Comparison of ENCODE assay signal across 9 cellular contexts in the genomic region with DNA sequence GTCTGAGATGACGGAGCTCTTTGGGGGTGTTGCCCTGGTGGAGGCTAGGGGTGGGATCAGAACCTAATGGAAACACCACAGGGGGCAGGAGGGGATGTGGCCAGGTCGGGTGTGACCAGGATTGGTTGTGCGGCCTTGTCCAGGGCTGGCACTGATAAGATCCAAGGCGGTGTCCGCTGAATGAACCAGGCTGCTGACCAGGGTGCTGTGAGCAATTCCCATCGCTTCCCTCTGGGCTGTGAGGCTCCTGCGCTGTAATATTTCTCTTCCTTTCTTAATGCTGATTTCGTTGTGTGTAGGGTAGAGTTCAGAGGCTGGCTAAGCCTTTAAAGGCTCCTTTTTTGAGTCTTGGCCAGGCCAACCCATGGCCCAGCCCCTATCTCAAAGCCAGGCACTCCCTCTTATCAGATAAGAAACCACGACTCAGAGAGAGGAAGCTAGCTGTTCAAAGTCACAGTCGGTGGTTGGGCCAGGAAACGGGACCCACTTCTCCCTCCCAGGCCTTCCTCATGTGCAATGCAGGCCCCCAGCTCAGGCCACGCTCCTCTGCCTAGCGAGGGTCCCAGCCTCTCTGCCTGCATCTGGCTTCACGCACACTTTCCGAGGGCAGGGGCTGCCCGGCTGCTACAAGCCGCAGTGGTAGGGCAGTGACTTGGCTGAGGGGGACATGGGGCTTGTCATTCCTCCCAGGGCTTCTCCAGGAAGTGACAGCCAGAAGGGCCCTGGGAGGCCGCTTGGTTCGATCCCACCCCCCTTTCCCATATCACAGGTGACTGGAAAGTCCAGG. TPM values are rescaled to one million over a fixed set of nuclear protein-coding genes. Genes with fewer than 3 reads are reported as not detected.
DNase-seq lines count a peak whose midpoint lies in the region; ATAC-seq and TF ChIP-seq lines count a peak whose summit lies in the region.
"Had no signal": no experiment of that assay in that cellular context is flagged by ENCODE, and none has a peak within 500 bp of the region (broad histone marks: within the 10 kb centered on the region; RNA-seq: fewer than 3 reads in every experiment).

No MANE protein-coding gene starts in this region.

- no peak for ATAC-seq in GM21786 (IDR thresholded peaks at IDR 0.05; ENCODE audit: unreplicated experiment)

- WGBS in transverse colon (ENCODE audit: low coverage in 1 of 2), 2 donors, result 45% methylated on average over 19 of the region's 19 CpGs; no CpG with 5 or more reads in 1 of the 2 donors

- H3K4me1 ChIP-seq in transverse colon (peaks cover 17 to 45% (median 33%) of the 10 kb centered on the region in 4 donors), uterus (no peaks in the 10 kb centered on the region)

- H3K4me3 ChIP-seq in transverse colon (no peak overlapping the region), uterus (no peak overlapping the region), MG63 (no peak overlapping the region)

- in situ Hi-C loops in transverse colon (cut with MboI; ENCODE audit: low pct_ligation_motif_present in 1 of 4, low pct_unique_long_range_greater_than_20kb in 1 of 4, low sequenced_read_pairs in 3 of 4), result no loop called here

- no peaks in the 10 kb centered on the region for H3K9me3 ChIP-seq in transverse colon
- no peaks in the 10 kb centered on the region for H3K9me3 ChIP-seq in uterus
- no peaks in the 10 kb centered on the region for H3K9me3 ChIP-seq in MG63

- H3K27ac ChIP-seq in transverse colon (peak overlapping the region; percentile 77 to 83 (median 82)), uterus (no peak overlapping the region)
- H3K27ac ChIP-seq: KMS-11 had no signal

- H3K36me3 ChIP-seq in transverse colon, result no peaks in the 10 kb centered on the region
- no peaks in the 10 kb centered on the region for H3K36me3 ChIP-seq in uterus
- no peaks in the 10 kb centered on the region for H3K36me3 ChIP-seq in MG63

- no peak for TF ChIP-seq EP300 in transverse colon (IDR thresholded peaks at IDR 0.05; ENCODE audit: low read depth)

- no peak for TF ChIP-seq CTCF in transverse colon (IDR thresholded peaks at IDR 0.05)
- TF ChIP-seq CTCF in uterus (IDR thresholded peaks at IDR 0.05), result no peak

- TF ChIP-seq POLR2A in transverse colon (IDR thresholded peaks at IDR 0.05), result peak; percentile 73
- TF ChIP-seq POLR2A in uterus (IDR thresholded peaks at IDR 0.05), result no peak

- DNase-seq in activated gamma-delta T cell treated with Interleukin-2 at 50 U/mL for 16 hours (peak; percentile 70), activated gamma-delta T cell (lab: John Stamatoyannopoulos, UW) (no peak), iris pigment epithelial cell (ENCODE audit: low read depth) (peak; percentile 24), transverse colon (peak; percentile 78), uterus (no peak), MG63 (no peak)
- DNase-seq in activated CD8-positive, alpha-beta memory T cell treated with anti-CD3 and anti-CD28 coated beads, Interleukin-2, amount 50 U/mL, for 4 hours, result peak; percentile 38

- intact Hi-C loops in transverse colon (cut with DNase I; ENCODE audit: low total_unique reads), result no loop called here
- intact Hi-C loops in uterus (cut with DNase I; ENCODE audit: low total_unique reads), result no loop called here

- H3K27me3 ChIP-seq in transverse colon (no peaks in the 10 kb centered on the region), uterus (no peaks in the 10 kb centered on the region), MG63 (no peaks in the 10 kb centered on the region)

RNA-seq across cellular contexts. Expression of a gene that starts 26.0 kb away (rescaled TPM):
- 100 to 1,000 TPM; 135 to 358 (median 233) TPM for total RNA-seq in transverse colon
- 100 to 1,000 TPM in 1 of 4 donors, 10 to 100 TPM in 3; 39.8 to 134 (median 58.7) TPM for total RNA-seq in uterus
- 32.7 and 46.9 TPM in 2 replicates for total RNA-seq in MG63 (2014; rRNA removed; shearing (Covaris generic); ENCODE audit: low replicate concordance)

Comparison
In these comparisons a context has a peak if more than half of its experiments do, and no peak if none do; other contexts are left out.
1. DNase-seq: peak in activated gamma-delta T cell treated with Interleukin-2 at 50 U/mL for 16 hours (single experiment), activated CD8-positive, alpha-beta memory T cell treated with anti-CD3 and anti-CD28 coated beads, Interleukin-2, amount 50 U/mL, for 4 hours (single experiment), iris pigment epithelial cell (single experiment) and transverse colon (single experiment); none in activated gamma-delta T cell (single experiment), uterus (0 of 2) and MG63 (single experiment).
2. H3K27ac ChIP-seq: peak in transverse colon (4 of 4); none in uterus (0 of 2).